Comparison of ENCODE assay signal across 8 cellular contexts in genomic region chr14:105525861-105526780, GRCh38. TPM values are rescaled to one million over a fixed set of nuclear protein-coding genes. Genes with fewer than 3 reads are reported as not detected.
DNase-seq lines count a peak whose midpoint lies in the region; ATAC-seq and TF ChIP-seq lines count a peak whose summit lies in the region.

Gene TMEM121, plus strand, starts transcription at chr14:105526583. Its CDS starts 2,252 bp downstream, at chr14:105528835.

- H3K4me3 ChIP-seq in fibroblast of the aortic adventitia (ENCODE audit: low read depth, low read length) (peak within 1 kb of the TSS; percentile 69), neuron (ENCODE audit: low read length) (peak within 1 kb of the TSS; percentile 50)

- peaks cover 28% of the 10 kb centered on the region for H3K27me3 Mint-ChIP-seq in activated T-cell treated with anti-CD3 and anti-CD28 coated beads, Interleukin-2, amount 50 U/mL, for 24 hours

- peak; percentile 6 for DNase-seq in ACHN
- peak; percentile 63 for DNase-seq in HEK293T (ENCODE audit: extremely low spot score)
- DNase-seq in activated T-cell treated with anti-CD3 and anti-CD28 coated beads, Interleukin-2, amount 50 U/mL, for 24 hours = peak; percentile 53
- DNase-seq in fibroblast of the aortic adventitia (ENCODE audit: low read depth) = no peak
- no peak for DNase-seq in activated gamma-delta T cell (lab: John Stamatoyannopoulos, UW)

- CTCF ChIA-PET in HEK293T (lab: Yijun Ruan, JAX) = interaction anchor here (1.5 kb wide), 1 partner anchor 36 kb away, joined by 3 read pairs; no protein-coding TSS in a partner anchor

- POLR2A ChIA-PET in HEK293T (lab: Yijun Ruan, JAX) = interaction anchor here (0.7 kb wide), 1 partner anchor 37 kb away, joined by 3 read pairs; no protein-coding TSS in a partner anchor

- peak within 1 kb of the TSS; percentile 76 for H3K4me3 Mint-ChIP-seq in activated T-cell treated with anti-CD3 and anti-CD28 coated beads, Interleukin-2, amount 50 U/mL, for 24 hours

- TF ChIP-seq CTCF in fibroblast of the aortic adventitia (IDR thresholded peaks at IDR 0.05; ENCODE audit: insufficient read depth, low read length) = no peak

- H2AFZ ChIP-seq in neuron (ENCODE audit: low read depth, low read length) = peak within 1 kb of the TSS; percentile 46

- H3K27ac Mint-ChIP-seq in activated T-cell treated with anti-CD3 and anti-CD28 coated beads, Interleukin-2, amount 50 U/mL, for 24 hours = peak within 1 kb of the TSS; percentile 47

- in situ Hi-C loops in ACHN (cut with HindIII; ENCODE audit: low pct_ligation_motif_present, low pct_unique_long_range_greater_than_20kb, low sequenced_read_pairs) = no loop called here

- peaks cover 2% of the 10 kb centered on the region for H3K9me3 ChIP-seq in neuron (ENCODE audit: low read length)

- H3K4me1 Mint-ChIP-seq in activated T-cell treated with anti-CD3 and anti-CD28 coated beads, Interleukin-2, amount 50 U/mL, for 24 hours (ENCODE audit: low read depth) = peaks cover 22% of the 10 kb centered on the region

- ATAC-seq in HG03521 (IDR thresholded peaks at IDR 0.05; ENCODE audit: unreplicated experiment) = no peak
- no peak for ATAC-seq in HG03159 (IDR thresholded peaks at IDR 0.05; ENCODE audit: unreplicated experiment)

- H3K9me3 Mint-ChIP-seq in activated T-cell treated with anti-CD3 and anti-CD28 coated beads, Interleukin-2, amount 50 U/mL, for 24 hours = no peaks in the 10 kb centered on the region

- peaks cover 3% of the 10 kb centered on the region for H3K4me1 ChIP-seq in neuron (ENCODE audit: insufficient read depth, low read length)

- no peaks in the 10 kb centered on the region for H3K36me3 ChIP-seq in neuron (ENCODE audit: insufficient read depth, low read length)

- peaks cover 3% of the 10 kb centered on the region for H3K27me3 ChIP-seq in neuron (ENCODE audit: insufficient read depth, low read length)

- H3K36me3 Mint-ChIP-seq in activated T-cell treated with anti-CD3 and anti-CD28 coated beads, Interleukin-2, amount 50 U/mL, for 24 hours (ENCODE audit: low read depth) = peaks cover 6% of the 10 kb centered on the region

TF ChIP-seq in HEK293T, 16 proteins besides CTCF, POLR2A, EP300 and RAD21:
- no peak for TF ChIP-seq BHLHE40 (IDR thresholded peaks at IDR 0.05; ENCODE audit: borderline replicate concordance)
- no peak for TF ChIP-seq SP1 (IDR thresholded peaks at IDR 0.05)
- TF ChIP-seq HDGF (IDR thresholded peaks at IDR 0.05; ENCODE audit: borderline replicate concordance) = no peak
- TF ChIP-seq PKNOX1 (IDR thresholded peaks at IDR 0.05) = no peak
- no peak for TF ChIP-seq CTBP1 (IDR thresholded peaks at IDR 0.05; ENCODE audit: borderline replicate concordance)
- TF ChIP-seq ELF4 (IDR thresholded peaks at IDR 0.05) = no peak
- no peak for TF ChIP-seq NFRKB (IDR thresholded peaks at IDR 0.05)
- no peak for TF ChIP-seq FOXK2 (IDR thresholded peaks at IDR 0.05)
- TF ChIP-seq FOXA1 (IDR thresholded peaks at IDR 0.05) = no peak
- no peak for TF ChIP-seq LEF1 (IDR thresholded peaks at IDR 0.05; ENCODE audit: borderline replicate concordance)
- TF ChIP-seq L3MBTL2 (conservative IDR thresholded peaks at IDR 0.05) = no peak
- no peak for TF ChIP-seq ZNF384 (IDR thresholded peaks at IDR 0.05)
- no peak for TF ChIP-seq SUZ12 (IDR thresholded peaks at IDR 0.05)
- TF ChIP-seq TARDBP (IDR thresholded peaks at IDR 0.05) = no peak
- TF ChIP-seq FOXM1 (IDR thresholded peaks at IDR 0.05; ENCODE audit: borderline replicate concordance) = no peak
- no peak for TF ChIP-seq ARNT (IDR thresholded peaks at IDR 0.05)
TF ChIP-seq in HEK293T: peak in this region for 0.

RNA-seq across cellular contexts. Expression of gene TMEM121, which starts in this region (rescaled TPM):
- total RNA-seq in fibroblast of the aortic adventitia (ENCODE audit: low replicate concordance) = 4.0 and 6.7 TPM in 2 replicates

Comparison
In these comparisons a context has a peak if more than half of its experiments do, and no peak if none do; other contexts are left out.
1. DNase-seq: peak in ACHN (single experiment), HEK293T (single experiment) and activated T-cell treated with anti-CD3 and anti-CD28 coated beads, Interleukin-2, amount 50 U/mL, for 24 hours (single experiment); none in fibroblast of the aortic adventitia (single experiment) and activated gamma-delta T cell (single experiment).